In genomic region chr11:856397-856796, GRCh38 we compare ENCODE assay signal across 19 cellular contexts. TPM values are rescaled to one million over a fixed set of nuclear protein-coding genes. Genes with fewer than 3 reads are reported as not detected.
DNase-seq lines count a peak whose midpoint lies in the region; ATAC-seq, FAIRE-seq and TF ChIP-seq lines count a peak whose summit lies in the region.
"Had no signal": no experiment of that assay in that cellular context is flagged by ENCODE, and none has a peak within 500 bp of the region (broad histone marks: within the 10 kb centered on the region; RNA-seq: fewer than 3 reads in every experiment).

No MANE protein-coding gene starts in this region.

- TF ChIP-seq CTCF in GM23338 (conservative IDR thresholded peaks at IDR 0.05; ENCODE audit: low read depth in 2 of 2) (no peak), RWPE1 (conservative IDR thresholded peaks at IDR 0.05; ENCODE audit: low read depth) (no peak), mucosa of descending colon (IDR thresholded peaks at IDR 0.05) (no peak), D721Med (IDR thresholded peaks at IDR 0.05; ENCODE audit: insufficient read depth, missing control alignments) (no peak)

- no peaks in the 10 kb centered on the region for H3K9me3 Mint-ChIP-seq in GM23338
- H3K9me3 Mint-ChIP-seq: CD4-positive, alpha-beta memory T cell had no signal

- peaks cover 7% of the 10 kb centered on the region for H3F3A ChIP-seq in GM23338 (replicated peaks; ENCODE audit: low read depth)

- peaks cover 3% of the 10 kb centered on the region; the same call in 1 of the 3 replicates for H3K36me3 Mint-ChIP-seq in GM23338 (ENCODE audit: low read depth)
- H3K36me3 Mint-ChIP-seq: CD4-positive, alpha-beta memory T cell had no signal

- H3K27me3 ChIP-seq in GM23338 (ENCODE audit: insufficient read depth): no peaks in the 10 kb centered on the region

- H3K4me1 ChIP-seq in GM23338 (ENCODE audit: insufficient read depth): peaks cover 14% of the 10 kb centered on the region
- H3K4me1 ChIP-seq in mucosa of descending colon (ENCODE audit: low read depth): peaks cover 7% of the 10 kb centered on the region

- H3K4me2 ChIP-seq in GM23338: no peak overlapping the region; the same call in 1 of the 2 replicates
- H3K4me2 ChIP-seq: KMS-11 had no signal

- H3K79me2 ChIP-seq in GM23338 (replicated peaks; ENCODE audit: insufficient read depth): 0 out of 2 replicates have a peak, but pooled peaks cover 3% of the 10 kb centered on the region

- peaks cover 18% of the 10 kb centered on the region for H3K27me3 Mint-ChIP-seq in GM23338 (ENCODE audit: insufficient read depth, low read depth, poor library complexity)

- peaks cover 25% of the 10 kb centered on the region for H3K4me1 Mint-ChIP-seq in GM23338
- H3K4me1 Mint-ChIP-seq: B cell had no signal

- CTCF ChIA-PET in RWPE1 (lab: Yijun Ruan, JAX): interaction anchor here (0.6 kb wide), 1 partner anchor 51 kb away, joined by 3 read pairs; no protein-coding TSS in a partner anchor

- peak; percentile 42 for DNase-seq in 8988T
- no peak for DNase-seq in GM23338 (ENCODE audit: low spot score)
- DNase-seq in RWPE1 (ENCODE audit: low spot score): no peak
- no peak for DNase-seq in mucosa of descending colon
- DNase-seq in NCI-H774 (lab: John Stamatoyannopoulos, UW): no peak
- DNase-seq in D721Med (ENCODE audit: insufficient read length, low spot score): no peak
- DNase-seq: Calu3; CD4-positive, alpha-beta memory T cell; DND-41; NCI-H1092; NCI-H146; NCI-H2081; NCI-H345; SHP77 treated with DMSO at 0.1 percent for 48 hours had no signal

- H3K9me2 ChIP-seq in GM23338 (ENCODE audit: insufficient read depth): no peaks in the 10 kb centered on the region

- peaks cover 25% of the 10 kb centered on the region for H4K20me1 ChIP-seq in GM23338 (replicated peaks; ENCODE audit: insufficient read depth)

- H3K27ac Mint-ChIP-seq in GM23338: no peak overlapping the region
- H3K27ac Mint-ChIP-seq: B cell; CD4-positive, alpha-beta memory T cell had no signal

- H3K27ac ChIP-seq in GM23338 (ENCODE audit: low read depth): no peak overlapping the region
- peak overlapping the region; percentile 57 for H3K27ac ChIP-seq in RWPE1
- H3K27ac ChIP-seq: KMS-11 had no signal

- intact Hi-C loops in mucosa of descending colon (cut with DNase I, micrococcal nuclease): no loop called here

- H3K36me3 ChIP-seq in GM23338 (ENCODE audit: insufficient read depth): no peaks in the 10 kb centered on the region
- no peaks in the 10 kb centered on the region for H3K36me3 ChIP-seq in mucosa of descending colon (ENCODE audit: low read depth)

- no peak for FAIRE-seq in D721Med (lab: Jason Lieb, UNC)
- FAIRE-seq: G401.6, HepG2 had no signal

- ATAC-seq in GM23338: peak; percentile 8
- peak; percentile 40 for ATAC-seq in mucosa of descending colon
- no peak for ATAC-seq in HG02885 (IDR thresholded peaks at IDR 0.05; ENCODE audit: poor library complexity, unreplicated experiment)
- ATAC-seq: HepG2 had no signal

- H3K4me3 ChIP-seq in GM23338: no peak overlapping the region
- no peak overlapping the region for H3K4me3 ChIP-seq in mucosa of descending colon

- POLR2A ChIA-PET in RWPE1 (lab: Yijun Ruan, JAX; ENCODE audit: low non-redundant PET): interaction anchor here (0.7 kb wide), 1 partner anchor 50 kb away, joined by 3 read pairs; no protein-coding TSS in a partner anchor

- H2AFZ ChIP-seq in GM23338: no peak overlapping the region

- no peaks in the 10 kb centered on the region for H3K9me3 ChIP-seq in mucosa of descending colon

- no peak overlapping the region; the same call in 2 of the 3 replicates for H3K4me3 Mint-ChIP-seq in GM23338
- H3K4me3 Mint-ChIP-seq: B cell; CD4-positive, alpha-beta memory T cell had no signal

TF ChIP-seq in GM23338, 12 proteins besides CTCF, POLR2A, EP300 and RAD21 (continues in another document):
- no peak for TF ChIP-seq POLR2AphosphoS5 (IDR thresholded peaks at IDR 0.05; ENCODE audit: low read depth)
- TF ChIP-seq JUNB (IDR thresholded peaks at IDR 0.05; ENCODE audit: unreplicated experiment): no peak
- TF ChIP-seq ETS1 (IDR thresholded peaks at IDR 0.05): no peak
- no peak for TF ChIP-seq ZNF462 (CRISPR knock-in tag; IDR thresholded peaks at IDR 0.05)
- TF ChIP-seq NANOG (IDR thresholded peaks at IDR 0.05; ENCODE audit: borderline replicate concordance): no peak

RNA-seq across cellular contexts. Expression of gene TSPAN4, which starts 13.7 kb away (rescaled TPM):
- 145 and 150 TPM in 2 replicates for total RNA-seq in GM23338 (2014; rRNA removed; shearing (Covaris generic))
- polyA plus RNA-seq in GM23338 (2016; fragmentation: Nextera tagmentation; extraction: Ambion mirVana): 76.8 and 88.4 TPM in 2 replicates
- 10 to 100 TPM in 2 of 3 donors, 1 to 10 TPM in 1; 9.2 to 42.4 (median 24.7) TPM for total RNA-seq in mucosa of descending colon

RNA-seq across cellular contexts. Expression of gene POLR2L, which starts 14.1 kb away (rescaled TPM):
- 32.2 and 34.0 TPM in 2 replicates for total RNA-seq in GM23338 (2014; rRNA removed; shearing (Covaris generic))
- 369 TPM in 2 replicates for polyA plus RNA-seq in GM23338 (2016; fragmentation: Nextera tagmentation; extraction: Ambion mirVana)
- 10 to 100 TPM; 67.1 to 86.8 (median 82.1) TPM for total RNA-seq in mucosa of descending colon

RNA-seq across cellular contexts. Expression of gene CD151, which starts 23.6 kb away (rescaled TPM):
- 109 and 119 TPM in 2 replicates for total RNA-seq in GM23338 (2014; rRNA removed; shearing (Covaris generic))
- polyA plus RNA-seq in GM23338 (2016; fragmentation: Nextera tagmentation; extraction: Ambion mirVana): 62.9 and 64.4 TPM in 2 replicates
- total RNA-seq in mucosa of descending colon: 100 to 1,000 TPM; 364 to 415 (median 378) TPM

RNA-seq across cellular contexts. Expression of gene CRACR2B, which starts 28.7 kb away (rescaled TPM):
- 58.0 and 64.1 TPM in 2 replicates for total RNA-seq in GM23338 (2014; rRNA removed; shearing (Covaris generic))
- polyA plus RNA-seq in GM23338 (2016; fragmentation: Nextera tagmentation; extraction: Ambion mirVana): 55.9 and 59.4 TPM in 2 replicates
- total RNA-seq in mucosa of descending colon: 100 to 1,000 TPM in 2 of 3 donors, 10 to 100 TPM in 1; 43.5 to 137 (median 129) TPM
- polyA plus RNA-seq: CD4-positive, alpha-beta memory T cell had no signal

RNA-seq across cellular contexts. Expression of gene PNPLA2, which starts 37.7 kb away (rescaled TPM):
- 33.4 and 45.6 TPM in 2 replicates for total RNA-seq in GM23338 (2014; rRNA removed; shearing (Covaris generic))
- 31.1 and 32.3 TPM in 2 replicates for polyA plus RNA-seq in GM23338 (2016; fragmentation: Nextera tagmentation; extraction: Ambion mirVana)
- total RNA-seq in mucosa of descending colon: 100 to 1,000 TPM; 138 to 253 (median 167) TPM
